Comparison of ENCODE assay signal across 7 cellular contexts in genomic region chr11:19762266-19762665, GRCh38.
"Had no signal": no experiment of that assay in that cellular context is flagged by ENCODE, and none has a peak within 500 bp of the region (broad histone marks: within the 10 kb centered on the region; RNA-seq: fewer than 3 reads in every experiment).

No MANE protein-coding gene starts in this region.

- H3K4me3 ChIP-seq: GM23338, K562 had no signal

- DNase-seq: H7, HCEC 1CT, HFFc6, IMR-90, KG1 had no signal

- H3K4me3 Mint-ChIP-seq: GM23338, HFFc6 had no signal

- H3K4me2 ChIP-seq: GM23338 had no signal

- H3K9me3 Mint-ChIP-seq: GM23338, HFFc6 had no signal

- ATAC-seq: GM23338, K562 had no signal

- H3K27ac Mint-ChIP-seq: GM23338, HFFc6 had no signal

- H2AFZ ChIP-seq: GM23338 had no signal
